Comparison of ENCODE assay signal across 12 cellular contexts in the genomic region with DNA sequence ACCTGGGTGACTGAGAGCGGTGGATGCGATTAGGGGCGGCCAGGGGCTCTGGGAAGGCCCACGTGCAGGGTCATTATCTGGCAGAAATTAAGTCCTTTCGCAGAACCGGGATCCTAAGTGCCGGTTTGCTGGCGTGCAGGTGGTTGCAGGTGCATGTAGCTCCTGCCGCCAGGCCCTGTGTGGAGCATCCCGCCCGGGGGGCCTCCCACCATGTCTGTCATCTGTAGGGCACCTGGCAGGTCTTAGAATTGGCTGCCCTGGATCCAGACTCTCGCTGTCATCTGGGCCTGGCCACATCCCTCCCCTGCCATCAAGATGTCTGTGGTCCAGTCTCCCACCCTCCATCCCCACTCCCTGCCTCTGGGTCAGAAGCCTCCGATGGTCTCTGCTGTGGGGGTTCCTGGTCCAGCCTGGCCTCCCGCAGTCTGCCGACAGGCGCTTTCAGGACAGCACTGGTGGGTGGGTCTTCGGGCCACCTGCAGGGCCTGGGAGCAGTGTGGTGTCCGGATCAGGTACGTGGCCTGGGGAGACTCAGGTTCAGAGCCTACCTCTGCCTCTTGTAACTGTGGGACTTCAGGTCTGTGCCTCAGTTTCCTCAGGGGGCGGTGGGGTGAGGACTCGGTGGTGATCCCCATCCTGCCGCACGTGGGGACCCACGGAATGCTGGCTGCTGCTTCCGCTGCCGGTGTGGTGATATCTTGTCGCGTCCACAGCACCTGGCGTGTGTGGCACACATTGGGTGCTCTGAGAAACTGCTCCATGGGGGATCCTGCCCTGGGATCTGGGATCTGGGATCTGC. TPM values are rescaled to one million over a fixed set of nuclear protein-coding genes. Genes with fewer than 3 reads are reported as not detected.
DNase-seq lines count a peak whose midpoint lies in the region; ATAC-seq and TF ChIP-seq lines count a peak whose summit lies in the region.
"Had no signal": no experiment of that assay in that cellular context is flagged by ENCODE, and none has a peak within 500 bp of the region (broad histone marks: within the 10 kb centered on the region; RNA-seq: fewer than 3 reads in every experiment).

No MANE protein-coding gene starts in this region.

- no peak for TF ChIP-seq CTCF in chondrocyte (IDR thresholded peaks at IDR 0.05)
- TF ChIP-seq CTCF in transverse colon (IDR thresholded peaks at IDR 0.05) = no peak
- TF ChIP-seq CTCF in A673 (conservative IDR thresholded peaks at IDR 0.05; ENCODE audit: low read depth, low read length) = no peak

- peaks cover 35% of the 10 kb centered on the region for H3K4me1 Mint-ChIP-seq in activated naive CD4-positive, alpha-beta T cell treated with anti-CD3 and anti-CD28 coated beads, Interleukin-2, amount 50 U/mL, for 24 hours
- H3K4me1 Mint-ChIP-seq in chondrocyte (ENCODE audit: low read depth) = peaks cover 51% of the 10 kb centered on the region

- H3K27me3 ChIP-seq in muscle layer of duodenum (ENCODE audit: low read depth, low read length) (no peaks in the 10 kb centered on the region), transverse colon (no peaks in the 10 kb centered on the region), SJCRH30 (no peaks in the 10 kb centered on the region), A673 (replicated peaks; ENCODE audit: insufficient read depth, low read depth, low read length, poor library complexity) (no peaks in the 10 kb centered on the region)

- H3K4me3 ChIP-seq in muscle layer of duodenum (ENCODE audit: low read depth in 1 of 2, low read length in 2 of 2) = peak overlapping the region; percentile 55 to 59
- peak overlapping the region in 1 of 4 donors; percentile 83 for H3K4me3 ChIP-seq in transverse colon
- no peak overlapping the region for H3K4me3 ChIP-seq in SJCRH30
- no peak overlapping the region for H3K4me3 ChIP-seq in A673 (ENCODE audit: low read depth, low read length, poor library complexity, severe bottlenecking)

- BruUV-seq in A673 (replicated peaks; lab: Mats Ljungman, UMichigan) = no TSS peak

- peaks cover 4 to 69% of the 10 kb centered on the region in 2 donors for H3K4me1 ChIP-seq in muscle layer of duodenum (ENCODE audit: control insufficient read depth in 1 of 2, insufficient read depth in 2 of 2, low read length in 2 of 2)
- peaks cover 55 to 91% (median 80%) of the 10 kb centered on the region in 4 donors for H3K4me1 ChIP-seq in transverse colon
- H3K4me1 ChIP-seq in SJCRH30 = peaks cover 4% of the 10 kb centered on the region; the same call in 1 of the 2 replicates
- H3K4me1 ChIP-seq in A673 (ENCODE audit: insufficient read depth, low read length, poor library complexity, severe bottlenecking) = peaks cover 16% of the 10 kb centered on the region

- peak overlapping the region; percentile 80 for H3K4me3 Mint-ChIP-seq in activated naive CD4-positive, alpha-beta T cell treated with anti-CD3 and anti-CD28 coated beads, Interleukin-2, amount 50 U/mL, for 24 hours
- no peak overlapping the region for H3K4me3 Mint-ChIP-seq in chondrocyte (ENCODE audit: unreplicated experiment)

- DNase-seq in activated naive CD4-positive, alpha-beta T cell treated with anti-CD3 and anti-CD28 coated beads, Interleukin-2, amount 50 U/mL, for 72 hours (ENCODE audit: low spot score in 2 of 2) = no peak
- DNase-seq in chondrocyte (ENCODE audit: low spot score) = peak; percentile 87
- DNase-seq in transverse colon = no peak
- DNase-seq in NCI-H446 (lab: John Stamatoyannopoulos, UW) = no peak
- DNase-seq in SJCRH30 = no peak
- no peak for DNase-seq in A673 (ENCODE audit: low spot score)
- DNase-seq: mesendoderm; NCI-H2171 treated with DMSO at 0.1 percent for 48 hours; SK-N-SH; stimulated activated CD4-positive, alpha-beta T cell treated with anti-CD3 and anti-CD28 coated beads, Interleukin-15, amount 100 ng/mL, for 24 hours had no signal

- no peaks in the 10 kb centered on the region for H3K9me3 ChIP-seq in muscle layer of duodenum (ENCODE audit: control insufficient read depth in 1 of 2, low read length in 2 of 2)
- no peaks in the 10 kb centered on the region for H3K9me3 ChIP-seq in transverse colon
- no peaks in the 10 kb centered on the region for H3K9me3 ChIP-seq in SJCRH30 (replicated peaks)
- no peaks in the 10 kb centered on the region for H3K9me3 ChIP-seq in A673 (ENCODE audit: low read depth, low read length, poor library complexity, severe bottlenecking)
- H3K9me3 ChIP-seq: SK-N-SH had no signal

- in situ Hi-C loops in transverse colon (cut with MboI; ENCODE audit: low pct_ligation_motif_present in 1 of 4, low pct_unique_long_range_greater_than_20kb in 1 of 4, low sequenced_read_pairs in 3 of 4) = loop anchor here in 2 of 4 donors (10.0 to 25.0 kb wide), 2 partner anchors 135 to 137 kb away; no protein-coding TSS in a partner anchor

- TF ChIP-seq EP300 in transverse colon (IDR thresholded peaks at IDR 0.05; ENCODE audit: low read depth) = no peak

- no peaks in the 10 kb centered on the region for H3K9me3 Mint-ChIP-seq in activated naive CD4-positive, alpha-beta T cell treated with anti-CD3 and anti-CD28 coated beads, Interleukin-2, amount 50 U/mL, for 24 hours
- H3K9me3 Mint-ChIP-seq in activated naive CD4-positive, alpha-beta T cell treated with anti-CD3 and anti-CD28 coated beads, Interleukin-2, amount 50 U/mL, for 72 hours = no peaks in the 10 kb centered on the region
- H3K9me3 Mint-ChIP-seq in chondrocyte (ENCODE audit: low read depth) = no peaks in the 10 kb centered on the region

- CTCF ChIA-PET in A673 (lab: Charles Lee) = no interaction called here

- 86% methylated on average over 29 of the region's 29 CpGs; no CpG with 5 or more reads in 1 of the 2 donors for WGBS in transverse colon (ENCODE audit: low coverage in 1 of 2), 2 donors

- POLR2A ChIA-PET in A673 (lab: Charles Lee; ENCODE audit: low non-redundant PET) = no interaction called here

- no peak overlapping the region for H3K27ac Mint-ChIP-seq in activated naive CD4-positive, alpha-beta T cell treated with anti-CD3 and anti-CD28 coated beads, Interleukin-2, amount 50 U/mL, for 24 hours
- peak overlapping the region in 1 of 2 donors; percentile 69 for H3K27ac Mint-ChIP-seq in activated naive CD4-positive, alpha-beta T cell treated with anti-CD3 and anti-CD28 coated beads, Interleukin-2, amount 50 U/mL, for 72 hours
- peak overlapping the region; percentile 66 for H3K27ac Mint-ChIP-seq in chondrocyte (ENCODE audit: unreplicated experiment)

- ATAC-seq in activated naive CD4-positive, alpha-beta T cell treated with anti-CD3 and anti-CD28 coated beads, Interleukin-2, amount 50 U/mL, for 72 hours = no peak

- H3K36me3 ChIP-seq in muscle layer of duodenum (ENCODE audit: control insufficient read depth in 1 of 2, insufficient read depth in 2 of 2, low read length in 2 of 2) (no peaks in the 10 kb centered on the region), transverse colon (no peaks in the 10 kb centered on the region), SJCRH30 (no peaks in the 10 kb centered on the region), A673 (ENCODE audit: insufficient read depth, low read length, poor library complexity, severe bottlenecking) (no peaks in the 10 kb centered on the region)

- TF ChIP-seq POLR2A in transverse colon (IDR thresholded peaks at IDR 0.05) = no peak

- intact Hi-C loops in transverse colon (cut with DNase I; ENCODE audit: low total_unique reads) = loop anchor here (10.0 kb wide), 1 partner anchor 135 kb away; no protein-coding TSS in a partner anchor
- intact Hi-C loops in A673 (cut with micrococcal nuclease; ENCODE audit: unreplicated experiment) = no loop called here

- H3K36me3 Mint-ChIP-seq in activated naive CD4-positive, alpha-beta T cell treated with anti-CD3 and anti-CD28 coated beads, Interleukin-2, amount 50 U/mL, for 24 hours = no peaks in the 10 kb centered on the region
- H3K36me3 Mint-ChIP-seq in activated naive CD4-positive, alpha-beta T cell treated with anti-CD3 and anti-CD28 coated beads, Interleukin-2, amount 50 U/mL, for 72 hours = no peaks in the 10 kb centered on the region
- no peaks in the 10 kb centered on the region for H3K36me3 Mint-ChIP-seq in chondrocyte (ENCODE audit: low read depth)

- H3K27ac ChIP-seq in muscle layer of duodenum (ENCODE audit: low read length) (peak overlapping the region; percentile 87), transverse colon (peak overlapping the region; percentile 88 to 92 (median 91)), SJCRH30 (no peak overlapping the region), A673 (ENCODE audit: low read depth, low read length, poor library complexity, severe bottlenecking) (no peak overlapping the region)

- no peaks in the 10 kb centered on the region for H3K27me3 Mint-ChIP-seq in activated naive CD4-positive, alpha-beta T cell treated with anti-CD3 and anti-CD28 coated beads, Interleukin-2, amount 50 U/mL, for 24 hours
- H3K27me3 Mint-ChIP-seq in chondrocyte (ENCODE audit: low read depth) = no peaks in the 10 kb centered on the region

RNA-seq across cellular contexts. Expression of a gene that starts 5.4 kb away (rescaled TPM):
- total RNA-seq in activated naive CD4-positive, alpha-beta T cell treated with anti-CD3 and anti-CD28 coated beads, Interleukin-2, amount 50 U/mL, for 72 hours = 10 to 100 TPM in 1 of 2 donors, 1 to 10 TPM in 1; 3.1 to 11.4 TPM
- total RNA-seq in chondrocyte = 62.1 to 68.9 TPM (median 68.1 TPM) in 3 replicates
- total RNA-seq in transverse colon = 100 to 1,000 TPM; 160 to 467 (median 242) TPM
- 35.8 and 40.1 TPM in 2 replicates for total RNA-seq in SJCRH30 (2014; rRNA removed; shearing (Covaris generic))
- total RNA-seq in A673 (2021) = 61.6 and 64.3 TPM in 2 replicates

RNA-seq across cellular contexts. Expression of a gene that starts 36.3 kb away (rescaled TPM):
- 100 to 1,000 TPM in 1 of 2 donors, 1 to 10 TPM in 1; 3.0 to 105 TPM for total RNA-seq in activated naive CD4-positive, alpha-beta T cell treated with anti-CD3 and anti-CD28 coated beads, Interleukin-2, amount 50 U/mL, for 72 hours
- total RNA-seq in chondrocyte (not detected in 3 replicates), transverse colon (1 to 10 TPM in 2 of 4 donors, not detected in 2; 1.9 to 2.2 TPM), A673 (2021) (0.26 TPM in 1 of 2 replicates, not detected in the other)
- 0.13 and 0.59 TPM in 2 replicates for total RNA-seq in SJCRH30 (2014; rRNA removed; shearing (Covaris generic))

RNA-seq across cellular contexts. Expression of a gene that starts 37.3 kb away (rescaled TPM):
- total RNA-seq in activated naive CD4-positive, alpha-beta T cell treated with anti-CD3 and anti-CD28 coated beads, Interleukin-2, amount 50 U/mL, for 72 hours = 100 to 1,000 TPM; 335 to 405 TPM
- total RNA-seq in chondrocyte = 223 to 306 TPM (median 303 TPM) in 3 replicates
- 100 to 1,000 TPM; 307 to 561 (median 400) TPM for total RNA-seq in transverse colon
- 313 and 320 TPM in 2 replicates for total RNA-seq in SJCRH30 (2014; rRNA removed; shearing (Covaris generic))
- 360 and 397 TPM in 2 replicates for total RNA-seq in A673 (2021)

Comparison
In these comparisons a context has a peak if more than half of its experiments do, and no peak if none do; other contexts are left out.
1. H3K27ac ChIP-seq: peak in muscle layer of duodenum (single experiment) and transverse colon (4 of 4); none in SJCRH30 (single experiment) and A673 (single experiment).
2. H3K4me3 ChIP-seq: peak in muscle layer of duodenum (2 of 2); none in SJCRH30 (single experiment) and A673 (single experiment).